11 cellular contexts compared by ENCODE assay signal in genomic region chr1:185480545-185480944, GRCh38.
"Had no signal": no experiment of that assay in that cellular context is flagged by ENCODE, and none has a peak within 500 bp of the region (broad histone marks: within the 10 kb centered on the region; RNA-seq: fewer than 3 reads in every experiment).

No MANE protein-coding gene starts in this region.

- H3K4me3 ChIP-seq: heart right ventricle, thoracic aorta had no signal

- H3K9me3 ChIP-seq: heart right ventricle, thoracic aorta had no signal

- H3K27me3 ChIP-seq: dorsolateral prefrontal cortex, heart right ventricle had no signal

- H3K36me3 ChIP-seq: heart right ventricle, thoracic aorta had no signal

- DNase-seq: activated CD4-positive, alpha-beta T cell treated with anti-CD3 and anti-CD28 coated beads, Interleukin-2, amount 50 U/mL, for 4 hours; activated gamma-delta T cell; activated naive CD8-positive, alpha-beta T cell treated with anti-CD3 and anti-CD28 coated beads for 36 hours; activated T-cell treated with anti-CD3 and anti-CD28 coated beads, Interleukin-2, amount 50 U/mL, for 24 hours; dorsolateral prefrontal cortex; heart right ventricle; islet precursor cell; mammary epithelial cell; stimulated activated CD4-positive, alpha-beta T cell treated with anti-CD3 and anti-CD28 coated beads, Interleukin-2, amount 100 ng/mL, for 48 hours; T-helper 17 cell had no signal

- H3K27ac ChIP-seq: heart right ventricle, thoracic aorta had no signal
